8 cellular contexts compared by ENCODE assay signal in genomic region chr7:151349507-151349853, GRCh38. TPM values are rescaled to one million over a fixed set of nuclear protein-coding genes. Genes with fewer than 3 reads are reported as not detected.
A peak's percentile ranks its signal among the peaks of the same experiment; 100 is the strongest.
DNase-seq lines count a peak whose midpoint lies in the region; ATAC-seq and FAIRE-seq lines count a peak whose summit lies in the region.

No MANE protein-coding gene starts in this region.

- no peak for FAIRE-seq in small intestine (lab: Jason Lieb, UNC)

- no peaks in the 10 kb centered on the region for H3K9me3 Mint-ChIP-seq in T-helper 2 cell treated with Interferon-gamma antibody and Interleukin-4, amounts not matched to agents 5 μg/mL and 100 μg/mL, for 36 hours

- ATAC-seq in HG03103 (IDR thresholded peaks at IDR 0.05; ENCODE audit: low read depth, unreplicated experiment): peak; percentile 26

- H3K27me3 Mint-ChIP-seq in T-helper 2 cell treated with Interferon-gamma antibody and Interleukin-4, amounts not matched to agents 5 μg/mL and 100 μg/mL, for 36 hours (ENCODE audit: low read depth): no peaks in the 10 kb centered on the region

- WGBS in small intestine, 3 donors: 20 to 43% (median 20%) methylated on average over 5 of the region's 5 CpGs

- peak overlapping the region; percentile 87 for H3K4me3 Mint-ChIP-seq in T-helper 2 cell treated with Interferon-gamma antibody and Interleukin-4, amounts not matched to agents 5 μg/mL and 100 μg/mL, for 36 hours

- no peak for DNase-seq in T-helper 2 cell treated with Interferon-gamma antibody and Interleukin-4, amounts not matched to agents 5 μg/mL and 100 μg/mL, for 36 hours (ENCODE audit: low spot score)
- no peak for DNase-seq in T-helper 2 cell
- DNase-seq in caudate nucleus (lab: John Stamatoyannopoulos, UW): no peak
- DNase-seq in small intestine: peak; percentile 65
- no peak for DNase-seq in retina
- no peak for DNase-seq in NCI-H1105 (lab: John Stamatoyannopoulos, UW)
- no peak for DNase-seq in AG20443 (ENCODE audit: low spot score)

- H3K36me3 ChIP-seq in small intestine (ENCODE audit: control insufficient read depth in 2 of 2, insufficient read depth in 2 of 2, low read length in 2 of 2): peaks cover 11 to 15% of the 10 kb centered on the region in 2 donors

- no peaks in the 10 kb centered on the region for H3K27me3 ChIP-seq in small intestine (ENCODE audit: control insufficient read depth in 2 of 2, insufficient read depth in 2 of 2, low read length in 2 of 2)

- peaks cover 44% of the 10 kb centered on the region for H3K4me1 Mint-ChIP-seq in T-helper 2 cell treated with Interferon-gamma antibody and Interleukin-4, amounts not matched to agents 5 μg/mL and 100 μg/mL, for 36 hours (ENCODE audit: low read depth)

- peaks cover 56% of the 10 kb centered on the region for H3K36me3 Mint-ChIP-seq in T-helper 2 cell treated with Interferon-gamma antibody and Interleukin-4, amounts not matched to agents 5 μg/mL and 100 μg/mL, for 36 hours (ENCODE audit: low read depth)

- peak overlapping the region; percentile 49 for H3K27ac ChIP-seq in caudate nucleus (ENCODE audit: low read depth, low read length)
- peak overlapping the region; percentile 90 to 93 for H3K27ac ChIP-seq in small intestine (ENCODE audit: low read depth in 1 of 2, low read length in 1 of 2)

- H3K4me3 ChIP-seq in small intestine (ENCODE audit: low read depth in 1 of 2, low read length in 2 of 2): no peak overlapping the region

- H3K27ac Mint-ChIP-seq in T-helper 2 cell treated with Interferon-gamma antibody and Interleukin-4, amounts not matched to agents 5 μg/mL and 100 μg/mL, for 36 hours: peak overlapping the region; percentile 97

- H3K9me3 ChIP-seq in small intestine (ENCODE audit: control insufficient read depth, low read depth): no peaks in the 10 kb centered on the region

- peaks cover 3 to 6% of the 10 kb centered on the region in 2 donors for H3K4me1 ChIP-seq in small intestine (ENCODE audit: control insufficient read depth in 2 of 2, insufficient read depth in 1 of 2, low read depth in 1 of 2, low read length in 1 of 2)

RNA-seq across cellular contexts. Expression of gene NUB1, which starts 7.9 kb away (rescaled TPM):
- polyA plus RNA-seq in small intestine: 10 to 100 TPM; 37.4 to 70.8 (median 62.8) TPM
